Comparison of ENCODE assay signal across 8 cellular contexts in genomic region chr7:44461387-44461786, GRCh38. TPM values are rescaled to one million over a fixed set of nuclear protein-coding genes. Genes with fewer than 3 reads are reported as not detected.
A peak's percentile ranks its signal among the peaks of the same experiment; 100 is the strongest.
DNase-seq lines count a peak whose midpoint lies in the region; ATAC-seq, FAIRE-seq and TF ChIP-seq lines count a peak whose summit lies in the region.

No MANE protein-coding gene starts in this region.

- H3K9ac ChIP-seq in K562 (ENCODE audit: insufficient read depth in 1 of 2, low read depth in 2 of 2, low read length in 2 of 2), result no peak overlapping the region; a peak in 1 of 4 replicates

- CTCF ChIA-PET in activated CD8-positive, alpha-beta memory T cell treated with anti-CD3 and anti-CD28 coated beads, Interleukin-2, amount 10 ng/mL, durations not matched to agents 7 days and 5 days (lab: Charles Lee), result interaction anchor here (1.1 to 1.9 kb wide), 7 partner anchors 14 to 265 kb away, joined by 3 to 5 read pairs (median 5); no protein-coding TSS in a partner anchor
- CTCF ChIA-PET in K562 (lab: Yijun Ruan, JAX; ENCODE audit: low intra/inter-chr PET ratio), result no interaction called here

- 51% methylated on average over 2 of the region's 2 CpGs for WGBS in K562 (ENCODE audit: insufficient coverage, low coverage, missing lambda C conversion rate)

- no peaks in the 10 kb centered on the region for H3K9me3 ChIP-seq in K562 (replicated peaks; ENCODE audit: control insufficient read depth, insufficient read depth, low read depth, low read length)
- no peaks in the 10 kb centered on the region for H3K9me3 ChIP-seq in tibial artery

- TF ChIP-seq POLR2A in NB4 (IDR thresholded peaks at IDR 0.05; ENCODE audit: extremely low read depth, insufficient read length), result no peak
- no peak for TF ChIP-seq POLR2A in K562 (conservative IDR thresholded peaks at IDR 0.05)

- no peaks in the 10 kb centered on the region for H3K27me3 ChIP-seq in K562 (ENCODE audit: control insufficient read depth in 2 of 2, insufficient read depth in 2 of 2, low read length in 2 of 2)
- H3K27me3 ChIP-seq in tibial artery, result no peaks in the 10 kb centered on the region

- peaks cover 60% of the 10 kb centered on the region for H3K79me2 ChIP-seq in K562 (ENCODE audit: control insufficient read depth, insufficient read depth, low read length)

- no peak for TF ChIP-seq RAD21 in K562 (CRISPR knock-in tag; conservative IDR thresholded peaks at IDR 0.05 in 1 of 2, IDR thresholded peaks at IDR 0.05 in 1 of 2)

- POLR2A ChIA-PET in K562 (lab: Yijun Ruan, JAX), result no interaction called here

- peaks cover 2% of the 10 kb centered on the region; the same call in 1 of the 2 replicates for H4K20me1 ChIP-seq in K562 (replicated peaks; ENCODE audit: control insufficient read depth, insufficient read depth, low read length)

- TF ChIP-seq CTCF in NB4 (IDR thresholded peaks at IDR 0.05; ENCODE audit: low read depth, low read length), result no peak
- TF ChIP-seq CTCF in K562 (IDR thresholded peaks at IDR 0.05 in 2 of 3, conservative IDR thresholded peaks at IDR 0.05 in 1 of 3; ENCODE audit: insufficient read depth in 2 of 3, low read depth in 1 of 3, low read length in 3 of 3), result no peak
- TF ChIP-seq CTCF in tibial artery (IDR thresholded peaks at IDR 0.05), result no peak

- peak; percentile 77 for DNase-seq in activated CD8-positive, alpha-beta memory T cell treated with anti-CD3 and anti-CD28 coated beads, Interleukin-2, amount 10 ng/mL, durations not matched to agents 7 days and 5 days
- no peak for DNase-seq in activated CD8-positive, alpha-beta memory T cell treated with anti-CD3 and anti-CD28 coated beads for 24 hours
- DNase-seq in NB4 (ENCODE audit: low read depth) (peak; percentile 79), K562 (ENCODE audit: extremely low read depth in 1 of 4, low spot score in 3 of 4) (no peak), DMS114 treated with DMSO at 0.1 percent for 48 hours (lab: John Stamatoyannopoulos, UW; ENCODE audit: unreplicated experiment) (no peak), tibial artery (no peak)
- peak; percentile 7 to 29 (median 25) for DNase-seq in stimulated activated CD4-positive, alpha-beta T cell treated with anti-CD3 and anti-CD28 coated beads, TNF-alpha, amount 100 ng/mL, for 48 hours (ENCODE audit: low read depth in 3 of 3)

- H3K4me1 Mint-ChIP-seq in activated CD8-positive, alpha-beta memory T cell treated with anti-CD3 and anti-CD28 coated beads, Interleukin-2, amount 10 ng/mL, durations not matched to agents 7 days and 5 days, result peaks cover 62% of the 10 kb centered on the region

- no peak overlapping the region for H3K4me2 ChIP-seq in K562 (ENCODE audit: insufficient read depth, low read length)

- H3K27ac Mint-ChIP-seq in activated CD8-positive, alpha-beta memory T cell treated with anti-CD3 and anti-CD28 coated beads, Interleukin-2, amount 10 ng/mL, durations not matched to agents 7 days and 5 days, result peak overlapping the region; percentile 83

- no TSS peak for BruUV-seq in K562 (replicated peaks; lab: Mats Ljungman, UMichigan)

- intact Hi-C loops in K562 (cut with micrococcal nuclease) (loop anchor here (10.0 kb wide), 1 partner anchor 57 kb away; no protein-coding TSS in a partner anchor), tibial artery (cut with DNase I; ENCODE audit: low total_unique reads) (no loop called here)

- FAIRE-seq in K562 (lab: Jason Lieb, UNC), result no peak

- H3K9me1 ChIP-seq in K562 (ENCODE audit: control insufficient read depth, insufficient read depth, low read length), result no peaks in the 10 kb centered on the region

- H3K27ac ChIP-seq in K562 (ENCODE audit: extremely low read depth, low read depth, low read length) (no peak overlapping the region), tibial artery (no peak overlapping the region)

- H3K36me3 Mint-ChIP-seq in activated CD8-positive, alpha-beta memory T cell treated with anti-CD3 and anti-CD28 coated beads, Interleukin-2, amount 10 ng/mL, durations not matched to agents 7 days and 5 days, result peaks cover 56% of the 10 kb centered on the region

- H3K4me3 ChIP-seq in NB4 (ENCODE audit: low read depth, low read length), result no peak overlapping the region
- no peak overlapping the region for H3K4me3 ChIP-seq in K562
- H3K4me3 ChIP-seq in tibial artery, result no peak overlapping the region

- H3K36me3 ChIP-seq in K562 (ENCODE audit: control insufficient read depth, insufficient read depth, low read length) (peaks cover 36% of the 10 kb centered on the region), tibial artery (no peaks in the 10 kb centered on the region)

- in situ Hi-C loops in K562 (cut with MboI), result no loop called here

- TF ChIP-seq EP300 in K562 (IDR thresholded peaks at IDR 0.05; ENCODE audit: low read length), result no peak

- H3K4me3 Mint-ChIP-seq in activated CD8-positive, alpha-beta memory T cell treated with anti-CD3 and anti-CD28 coated beads, Interleukin-2, amount 10 ng/mL, durations not matched to agents 7 days and 5 days, result peak overlapping the region; percentile 64

- peaks cover 0 to 9% of the 10 kb centered on the region in 2 experiments; a peak in 1 of 5 replicates for H3K4me1 ChIP-seq in K562 (replicated peaks in 1 of 2; ENCODE audit: control insufficient read depth in 2 of 2, insufficient read depth in 2 of 2, low read length in 2 of 2)
- peaks cover 0 to 32% (median 25%) of the 10 kb centered on the region in 4 donors for H3K4me1 ChIP-seq in tibial artery

- no peak overlapping the region for H2AFZ ChIP-seq in K562 (ENCODE audit: low read depth, low read length)

- H3K9me3 Mint-ChIP-seq in activated CD8-positive, alpha-beta memory T cell treated with anti-CD3 and anti-CD28 coated beads, Interleukin-2, amount 10 ng/mL, durations not matched to agents 7 days and 5 days (ENCODE audit: low read depth), result no peaks in the 10 kb centered on the region

- H3K27me3 Mint-ChIP-seq in activated CD8-positive, alpha-beta memory T cell treated with anti-CD3 and anti-CD28 coated beads, Interleukin-2, amount 10 ng/mL, durations not matched to agents 7 days and 5 days, result no peaks in the 10 kb centered on the region

- ATAC-seq in activated CD8-positive, alpha-beta memory T cell treated with anti-CD3 and anti-CD28 coated beads, Interleukin-2, amount 10 ng/mL, durations not matched to agents 7 days and 5 days, result peak; percentile 77
- peak; percentile 66 for ATAC-seq in K562
- no peak for ATAC-seq in GM18519 (IDR thresholded peaks at IDR 0.05; ENCODE audit: low FRiP score, unreplicated experiment)

TF ChIP-seq in K562, 482 proteins besides CTCF, POLR2A, EP300 and RAD21 (continues in another document):
- TF ChIP-seq ZBTB5 (IDR thresholded peaks at IDR 0.05) (no peak), SMARCC2 (IDR thresholded peaks at IDR 0.05; ENCODE audit: low read depth) (no peak), GABPA (tag; conservative IDR thresholded peaks at IDR 0.05; ENCODE audit: low read depth) (peak; percentile 42; the same call in 1 of the 2 replicates)

RNA-seq across cellular contexts. Expression of gene NUDCD3, which starts 29.1 kb away (rescaled TPM):
- 100 to 1,000 TPM in 1 of 2 experiments, 10 to 100 TPM in 1; 92.2 to 101 TPM for total RNA-seq in activated CD8-positive, alpha-beta memory T cell treated with anti-CD3 and anti-CD28 coated beads, Interleukin-2, amount 10 ng/mL, durations not matched to agents 7 days and 5 days
- 63.6 and 73.8 TPM in 2 replicates for total RNA-seq in K562 (2011; cell fraction: chromatin; rRNA removed; ENCODE audit: low replicate concordance)
- 37.4 and 47.0 TPM in 2 replicates for total RNA-seq in K562 (2011; cell fraction: nucleolus; rRNA removed)
- total RNA-seq in K562 (2011; cell fraction: nucleoplasm; rRNA removed), result 50.4 and 63.1 TPM in 2 replicates
- total RNA-seq in K562 (2014; rRNA removed) (38.9 and 44.2 TPM in 2 replicates), K562 (2014; rRNA removed; fragmentation: Illumina TruSeq; extraction: Trizol) (34.1 and 34.5 TPM in 2 replicates), K562 (2015; rRNA removed; fragmentation: Illumina TruSeq; extraction: Trizol) (32.2 and 36.5 TPM in 2 replicates), K562 (2021) (64.2 and 67.5 TPM in 2 replicates)
- polyA plus RNA-seq in K562 (2011; rRNA removed) (44.1 and 48.8 TPM in 2 replicates), K562 (2014; fragmentation: Illumina TruSeq; extraction: Trizol) (36.6 and 42.6 TPM in 2 replicates), K562 (2014; fragmentation: Nextera tagmentation; extraction: Ambion mirVana) (10 to 100 TPM; 24.8 to 51.1 TPM), K562 (2014; rRNA removed) (33.2 and 37.9 TPM in 2 replicates)
- polyA plus RNA-seq in K562 (2011; cell fraction: cytosol; rRNA removed), result 31.6 and 43.3 TPM in 2 replicates
- 40.4 and 53.9 TPM in 2 replicates for polyA plus RNA-seq in K562 (2011; cell fraction: nucleus; rRNA removed)
- 43.7 and 44.4 TPM in 2 replicates for polyA plus RNA-seq in K562 (2012)
- polyA minus RNA-seq in K562 (2011; rRNA and poly(A)+ RNA removed), result 87.8 and 95.8 TPM in 2 replicates
- polyA minus RNA-seq in K562 (2011; cell fraction: cytosol; rRNA and poly(A)+ RNA removed), result 34.4 and 44.3 TPM in 2 replicates
- polyA minus RNA-seq in K562 (2011; cell fraction: nucleus; rRNA and poly(A)+ RNA removed), result 27.1 and 34.5 TPM in 2 replicates

Comparison
In these comparisons a context has a peak if more than half of its experiments do, and no peak if none do; other contexts are left out.
1. DNase-seq: peak in activated CD8-positive, alpha-beta memory T cell treated with anti-CD3 and anti-CD28 coated beads, Interleukin-2, amount 10 ng/mL, durations not matched to agents 7 days and 5 days (single experiment), NB4 (single experiment) and stimulated activated CD4-positive, alpha-beta T cell treated with anti-CD3 and anti-CD28 coated beads, TNF-alpha, amount 100 ng/mL, for 48 hours (3 of 3); none in activated CD8-positive, alpha-beta memory T cell treated with anti-CD3 and anti-CD28 coated beads for 24 hours (single experiment), K562 (0 of 4), DMS114 treated with DMSO at 0.1 percent for 48 hours (single experiment) and tibial artery (0 of 2).